In genomic region chr18:31553800-31554199, GRCh38 we compare ENCODE assay signal across 1 cellular context.
TF ChIP-seq lines count a peak whose summit lies in the region.

No MANE protein-coding gene starts in this region.

TF ChIP-seq in GM23338, 12 proteins besides CTCF, POLR2A, EP300 and RAD21 (continued from another document):
- no peak for TF ChIP-seq ZNF462 (CRISPR knock-in tag; IDR thresholded peaks at IDR 0.05)
